8 cellular contexts compared by ENCODE assay signal in genomic region chr16:24499193-24499814, GRCh38. TPM values are rescaled to one million over a fixed set of nuclear protein-coding genes. Genes with fewer than 3 reads are reported as not detected.
A peak's percentile ranks its signal among the peaks of the same experiment; 100 is the strongest.
DNase-seq lines count a peak whose midpoint lies in the region; ATAC-seq and TF ChIP-seq lines count a peak whose summit lies in the region.

No MANE protein-coding gene starts in this region.

- H3K36me3 ChIP-seq in lower lobe of right lung: no peaks in the 10 kb centered on the region

- peaks cover 15 to 27% of the 10 kb centered on the region in 2 donors for H3K27me3 Mint-ChIP-seq in effector memory CD8-positive, alpha-beta T cell

- H3K4me1 ChIP-seq in lower lobe of right lung: no peaks in the 10 kb centered on the region

- intact Hi-C loops in head of caudate nucleus (cut with DNase I) (loop anchor here (10.0 kb wide), 1 partner anchor 245 kb away; the partner anchor contains the start of gene CACNG3), lower lobe of right lung (cut with DNase I) (no loop called here)

- no peaks in the 10 kb centered on the region for H3K36me3 Mint-ChIP-seq in effector memory CD8-positive, alpha-beta T cell (ENCODE audit: insufficient read depth)

- peaks cover 9% of the 10 kb centered on the region for H3K27me3 ChIP-seq in lower lobe of right lung (ENCODE audit: low read depth)

- peaks cover 0 to 3% of the 10 kb centered on the region in 2 donors for H3K4me1 Mint-ChIP-seq in effector memory CD8-positive, alpha-beta T cell (ENCODE audit: low read depth in 2 of 2)

- H3K27ac Mint-ChIP-seq in effector memory CD8-positive, alpha-beta T cell: no peak overlapping the region

- H3K4me3 Mint-ChIP-seq in effector memory CD8-positive, alpha-beta T cell: no peak overlapping the region

- no peak overlapping the region for H3K4me3 ChIP-seq in lower lobe of right lung

- H3K9me3 ChIP-seq in lower lobe of right lung: no peaks in the 10 kb centered on the region

- H3K9me3 Mint-ChIP-seq in effector memory CD8-positive, alpha-beta T cell: no peaks in the 10 kb centered on the region

- no peak overlapping the region for H3K27ac ChIP-seq in lower lobe of right lung

- ATAC-seq in effector memory CD8-positive, alpha-beta T cell (replicated peaks): no peak
- ATAC-seq in lower lobe of right lung: no peak
- no peak for ATAC-seq in HG03571 (IDR thresholded peaks at IDR 0.05; ENCODE audit: unreplicated experiment)

- no peak for TF ChIP-seq CTCF in lower lobe of right lung (IDR thresholded peaks at IDR 0.05)

- DNase-seq in DMS153 treated with DMSO at 0.1 percent for 48 hours (lab: John Stamatoyannopoulos, UW; ENCODE audit: unreplicated experiment): peak; percentile 7
- DNase-seq in HT1080 (ENCODE audit: low read depth): peak; percentile 48
- peak; percentile 3 for DNase-seq in SKM-1 (lab: John Stamatoyannopoulos, UW; ENCODE audit: unreplicated experiment)
- DNase-seq in head of caudate nucleus: peak; percentile 36 to 85 (median 68)
- DNase-seq in effector memory CD8-positive, alpha-beta T cell: no peak
- no peak for DNase-seq in lower lobe of right lung
- DNase-seq in stimulated activated naive CD4-positive, alpha-beta T cell treated with Interleukin-2 at 50 U/mL for 16 hours (lab: John Stamatoyannopoulos, UW): no peak

RNA-seq across cellular contexts. Expression of gene RBBP6, which starts 40.1 kb away (rescaled TPM):
- 13.9 and 15.4 TPM in 2 replicates for total RNA-seq in HT1080 (2014; rRNA removed; shearing (Covaris generic))
- 19.0 and 25.9 TPM in 2 replicates for polyA plus RNA-seq in HT1080 (2015; cell fraction: cytosol; rRNA removed)
- polyA plus RNA-seq in HT1080 (2015; cell fraction: nucleus; rRNA removed): 72.8 and 79.7 TPM in 2 replicates
- total RNA-seq in lower lobe of right lung: 42.1 TPM

Comparison
In these comparisons a context has a peak if more than half of its experiments do, and no peak if none do; other contexts are left out.
1. DNase-seq: peak in DMS153 treated with DMSO at 0.1 percent for 48 hours (single experiment), HT1080 (single experiment), SKM-1 (single experiment) and head of caudate nucleus (42 of 42); none in effector memory CD8-positive, alpha-beta T cell (0 of 3), lower lobe of right lung (single experiment) and stimulated activated naive CD4-positive, alpha-beta T cell treated with Interleukin-2 at 50 U/mL for 16 hours (single experiment).